20 cellular contexts compared by ENCODE assay signal in genomic region chr12:71981149-71981548, GRCh38. TPM values are rescaled to one million over a fixed set of nuclear protein-coding genes. Genes with fewer than 3 reads are reported as not detected.
DNase-seq lines count a peak whose midpoint lies in the region; ATAC-seq, FAIRE-seq and TF ChIP-seq lines count a peak whose summit lies in the region.
"Had no signal": no experiment of that assay in that cellular context is flagged by ENCODE, and none has a peak within 500 bp of the region (broad histone marks: within the 10 kb centered on the region; RNA-seq: fewer than 3 reads in every experiment).

No MANE protein-coding gene starts in this region.

- TF ChIP-seq POLR2A in A549 (IDR thresholded peaks at IDR 0.05; ENCODE audit: low read length) (no peak), right lobe of liver (IDR thresholded peaks at IDR 0.05) (no peak)

- intact Hi-C loops in right lobe of liver (cut with DNase I) (no loop called here), dorsolateral prefrontal cortex (cut with DNase I) (no loop called here)

- no peak for DNase-seq in A549 (ENCODE audit: low read depth in 1 of 2, low spot score in 1 of 2)
- DNase-seq in HFFc6, result peak; percentile 8
- peak; percentile 20 for DNase-seq in choroid plexus epithelial cell (ENCODE audit: low read depth)
- no peak for DNase-seq in right lobe of liver
- no peak for DNase-seq in NCI-H2029 treated with DMSO at 0.1 percent for 48 hours (lab: John Stamatoyannopoulos, UW)
- DNase-seq in activated CD4-positive, alpha-beta T cell treated with anti-CD3 and anti-CD28 coated beads, Interleukin-2, amount 10 ng/mL, durations not matched to agents 7 days and 5 days, result no peak
- DNase-seq in dorsolateral prefrontal cortex, result no peak
- DNase-seq: COR-L47, DMS53, GOT3, Karpas-422, NCI-H2029, NCI-H510A treated with DMSO at 0.1 percent for 48 hours, RPMI8226 had no signal

- CTCF ChIA-PET in A549 (lab: Yijun Ruan, JAX), result no interaction called here
- CTCF ChIA-PET in activated CD4-positive, alpha-beta T cell treated with anti-CD3 and anti-CD28 coated beads, Interleukin-2, amount 10 ng/mL, durations not matched to agents 7 days and 5 days (lab: Charles Lee), result no interaction called here

- TF ChIP-seq CTCF in A549 (IDR thresholded peaks at IDR 0.05), result no peak
- no peak for TF ChIP-seq CTCF in HFFc6 (IDR thresholded peaks at IDR 0.05)
- TF ChIP-seq CTCF in choroid plexus epithelial cell (conservative IDR thresholded peaks at IDR 0.05; ENCODE audit: low read depth, low read length), result no peak
- no peak for TF ChIP-seq CTCF in right lobe of liver (IDR thresholded peaks at IDR 0.05)
- no peak for TF ChIP-seq CTCF in dorsolateral prefrontal cortex (IDR thresholded peaks at IDR 0.05 in 54 of 56, conservative IDR thresholded peaks at IDR 0.05 in 2 of 56; ENCODE audit: low read depth in 1 of 56, partially characterized antibody in 56 of 56)

- no peak overlapping the region for H3K4me2 ChIP-seq in A549

- H3K27me3 Mint-ChIP-seq in HFFc6 (ENCODE audit: insufficient read depth), result peaks cover 9% of the 10 kb centered on the region
- peaks cover 3% of the 10 kb centered on the region for H3K27me3 Mint-ChIP-seq in activated CD4-positive, alpha-beta T cell treated with anti-CD3 and anti-CD28 coated beads, Interleukin-2, amount 10 ng/mL, durations not matched to agents 7 days and 5 days

- no peaks in the 10 kb centered on the region for H3K9me3 Mint-ChIP-seq in HFFc6
- no peaks in the 10 kb centered on the region for H3K9me3 Mint-ChIP-seq in activated CD4-positive, alpha-beta T cell treated with anti-CD3 and anti-CD28 coated beads, Interleukin-2, amount 10 ng/mL, durations not matched to agents 7 days and 5 days

- H3K27me3 ChIP-seq in right lobe of liver (no peaks in the 10 kb centered on the region), dorsolateral prefrontal cortex (no peaks in the 10 kb centered on the region)

- H3K36me3 Mint-ChIP-seq in HFFc6 (ENCODE audit: low read depth), result no peaks in the 10 kb centered on the region
- no peaks in the 10 kb centered on the region for H3K36me3 Mint-ChIP-seq in activated CD4-positive, alpha-beta T cell treated with anti-CD3 and anti-CD28 coated beads, Interleukin-2, amount 10 ng/mL, durations not matched to agents 7 days and 5 days (ENCODE audit: low read depth)
- H3K36me3 Mint-ChIP-seq: CD14-positive monocyte had no signal

- no peak for TF ChIP-seq EP300 in A549 (IDR thresholded peaks at IDR 0.05)

- no peak for FAIRE-seq in A549 (lab: Jason Lieb, UNC)
- FAIRE-seq: A204.1, GM12878, GM18507 had no signal

- WGBS in A549 (ENCODE audit: missing lambda C conversion rate), result 7% methylated on average over 1 of the region's 1 CpG
- WGBS in right lobe of liver (ENCODE audit: insufficient coverage, low coverage, low lambda C conversion rate, missing lambda C conversion rate), result 88% methylated on average over 1 of the region's 1 CpG

- no peaks in the 10 kb centered on the region for H3K4me1 Mint-ChIP-seq in HFFc6 (ENCODE audit: low read depth)
- H3K4me1 Mint-ChIP-seq in activated CD4-positive, alpha-beta T cell treated with anti-CD3 and anti-CD28 coated beads, Interleukin-2, amount 10 ng/mL, durations not matched to agents 7 days and 5 days, result no peaks in the 10 kb centered on the region
- H3K4me1 Mint-ChIP-seq: CD14-positive monocyte had no signal

- TF ChIP-seq RAD21 in A549 (conservative IDR thresholded peaks at IDR 0.05 in 1 of 2, IDR thresholded peaks at IDR 0.05 in 1 of 2), result no peak

- H3K9me3 ChIP-seq in A549 (no peaks in the 10 kb centered on the region), right lobe of liver (no peaks in the 10 kb centered on the region)

- H3K4me3 ChIP-seq in A549, result no peak overlapping the region
- H3K4me3 ChIP-seq in choroid plexus epithelial cell (ENCODE audit: low read depth, low read length), result no peak overlapping the region
- no peak overlapping the region for H3K4me3 ChIP-seq in right lobe of liver
- no peak overlapping the region for H3K4me3 ChIP-seq in dorsolateral prefrontal cortex
- H3K4me3 ChIP-seq: GM12878 had no signal

- H3K4me3 Mint-ChIP-seq in HFFc6, result no peak overlapping the region
- no peak overlapping the region for H3K4me3 Mint-ChIP-seq in activated CD4-positive, alpha-beta T cell treated with anti-CD3 and anti-CD28 coated beads, Interleukin-2, amount 10 ng/mL, durations not matched to agents 7 days and 5 days
- H3K4me3 Mint-ChIP-seq: CD14-positive monocyte had no signal

- no peaks in the 10 kb centered on the region for H3K36me3 ChIP-seq in right lobe of liver

- no peaks in the 10 kb centered on the region for H3K4me1 ChIP-seq in A549
- H3K4me1 ChIP-seq in right lobe of liver, result peaks cover 0 to 6% (median 0%) of the 10 kb centered on the region in 4 donors

- H3K27ac ChIP-seq in A549 (no peak overlapping the region), right lobe of liver (no peak overlapping the region), dorsolateral prefrontal cortex (no peak overlapping the region)

- POLR2A ChIA-PET in A549 (lab: Yijun Ruan, JAX), result no interaction called here
- POLR2A ChIA-PET in activated CD4-positive, alpha-beta T cell treated with anti-CD3 and anti-CD28 coated beads, Interleukin-2, amount 10 ng/mL, durations not matched to agents 7 days and 5 days (lab: Charles Lee), result no interaction called here

- H3K27ac Mint-ChIP-seq in HFFc6, result no peak overlapping the region
- no peak overlapping the region for H3K27ac Mint-ChIP-seq in activated CD4-positive, alpha-beta T cell treated with anti-CD3 and anti-CD28 coated beads, Interleukin-2, amount 10 ng/mL, durations not matched to agents 7 days and 5 days
- H3K27ac Mint-ChIP-seq: CD14-positive monocyte had no signal

- ATAC-seq in A549 (no peak), right lobe of liver (peak; percentile 18 to 60 (median 56)), GM21717 (IDR thresholded peaks at IDR 0.05; ENCODE audit: unreplicated experiment) (no peak)
- ATAC-seq: GM12878 had no signal

TF ChIP-seq in A549, 52 proteins besides CTCF, POLR2A, EP300 and RAD21 (continues in another document):
- TF ChIP-seq HEYL (CRISPR knock-in tag; IDR thresholded peaks at IDR 0.05) (no peak), CBX2 (IDR thresholded peaks at IDR 0.05; ENCODE audit: borderline replicate concordance, low read depth) (no peak), ZSCAN20 (CRISPR knock-in tag; IDR thresholded peaks at IDR 0.05) (no peak), HOXB5 (CRISPR knock-in tag; IDR thresholded peaks at IDR 0.05) (no peak)
- TF ChIP-seq, protein P1, sequence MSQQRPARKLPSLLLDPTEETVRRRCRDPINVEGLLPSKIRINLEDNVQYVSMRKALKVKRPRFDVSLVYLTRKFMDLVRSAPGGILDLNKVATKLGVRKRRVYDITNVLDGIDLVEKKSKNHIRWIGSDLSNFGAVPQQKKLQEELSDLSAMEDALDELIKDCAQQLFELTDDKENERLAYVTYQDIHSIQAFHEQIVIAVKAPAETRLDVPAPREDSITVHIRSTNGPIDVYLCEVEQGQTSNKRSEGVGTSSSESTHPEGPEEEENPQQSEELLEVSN (IDR thresholded peaks at IDR 0.05; ENCODE audit: borderline replicate concordance, low read depth), result no peak
- TF ChIP-seq, protein P2, sequence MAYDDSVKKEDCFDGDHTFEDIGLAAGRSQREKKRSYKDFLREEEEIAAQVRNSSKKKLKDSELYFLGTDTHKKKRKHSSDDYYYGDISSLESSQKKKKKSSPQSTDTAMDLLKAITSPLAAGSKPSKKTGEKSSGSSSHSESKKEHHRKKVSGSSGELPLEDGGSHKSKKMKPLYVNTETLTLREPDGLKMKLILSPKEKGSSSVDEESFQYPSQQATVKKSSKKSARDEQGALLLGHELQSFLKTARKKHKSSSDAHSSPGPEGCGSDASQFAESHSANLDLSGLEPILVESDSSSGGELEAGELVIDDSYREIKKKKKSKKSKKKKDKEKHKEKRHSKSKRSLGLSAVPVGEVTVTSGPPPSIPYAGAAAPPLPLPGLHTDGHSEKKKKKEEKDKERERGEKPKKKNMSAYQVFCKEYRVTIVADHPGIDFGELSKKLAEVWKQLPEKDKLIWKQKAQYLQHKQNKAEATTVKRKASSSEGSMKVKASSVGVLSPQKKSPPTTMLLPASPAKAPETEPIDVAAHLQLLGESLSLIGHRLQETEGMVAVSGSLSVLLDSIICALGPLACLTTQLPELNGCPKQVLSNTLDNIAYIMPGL (CRISPR knock-in tag; IDR thresholded peaks at IDR 0.05; ENCODE audit: borderline replicate concordance), result no peak
- TF ChIP-seq, protein P3, sequence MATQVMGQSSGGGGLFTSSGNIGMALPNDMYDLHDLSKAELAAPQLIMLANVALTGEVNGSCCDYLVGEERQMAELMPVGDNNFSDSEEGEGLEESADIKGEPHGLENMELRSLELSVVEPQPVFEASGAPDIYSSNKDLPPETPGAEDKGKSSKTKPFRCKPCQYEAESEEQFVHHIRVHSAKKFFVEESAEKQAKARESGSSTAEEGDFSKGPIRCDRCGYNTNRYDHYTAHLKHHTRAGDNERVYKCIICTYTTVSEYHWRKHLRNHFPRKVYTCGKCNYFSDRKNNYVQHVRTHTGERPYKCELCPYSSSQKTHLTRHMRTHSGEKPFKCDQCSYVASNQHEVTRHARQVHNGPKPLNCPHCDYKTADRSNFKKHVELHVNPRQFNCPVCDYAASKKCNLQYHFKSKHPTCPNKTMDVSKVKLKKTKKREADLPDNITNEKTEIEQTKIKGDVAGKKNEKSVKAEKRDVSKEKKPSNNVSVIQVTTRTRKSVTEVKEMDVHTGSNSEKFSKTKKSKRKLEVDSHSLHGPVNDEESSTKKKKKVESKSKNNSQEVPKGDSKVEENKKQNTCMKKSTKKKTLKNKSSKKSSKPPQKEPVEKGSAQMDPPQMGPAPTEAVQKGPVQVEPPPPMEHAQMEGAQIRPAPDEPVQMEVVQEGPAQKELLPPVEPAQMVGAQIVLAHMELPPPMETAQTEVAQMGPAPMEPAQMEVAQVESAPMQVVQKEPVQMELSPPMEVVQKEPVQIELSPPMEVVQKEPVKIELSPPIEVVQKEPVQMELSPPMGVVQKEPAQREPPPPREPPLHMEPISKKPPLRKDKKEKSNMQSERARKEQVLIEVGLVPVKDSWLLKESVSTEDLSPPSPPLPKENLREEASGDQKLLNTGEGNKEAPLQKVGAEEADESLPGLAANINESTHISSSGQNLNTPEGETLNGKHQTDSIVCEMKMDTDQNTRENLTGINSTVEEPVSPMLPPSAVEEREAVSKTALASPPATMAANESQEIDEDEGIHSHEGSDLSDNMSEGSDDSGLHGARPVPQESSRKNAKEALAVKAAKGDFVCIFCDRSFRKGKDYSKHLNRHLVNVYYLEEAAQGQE (IDR thresholded peaks at IDR 0.05), result peak; percentile 48; the same call in 1 of the 2 replicates

RNA-seq across cellular contexts. Expression of gene TPH2, which starts 42.5 kb away (rescaled TPM):
- polyA plus RNA-seq in A549 (2011; rRNA removed) (not detected in 2 replicates), A549 (2017; fragmentation: RNase III; extraction: RNeasy Plus Mini Kit Qiagen cat#74134 plus additional on column Dnase treatment) (not detected in 3 replicates)
- not detected in 2 replicates for polyA plus RNA-seq in A549 (2012; cell fraction: cytosol; rRNA removed)
- polyA plus RNA-seq in A549 (2012; cell fraction: nucleus; rRNA removed), result not detected in 2 replicates
- polyA minus RNA-seq in A549 (2011; rRNA and poly(A)+ RNA removed), result not detected in 2 replicates
- not detected for total RNA-seq in HFFc6 (2021; fragmentation: NEBNext Ultra II Directional; extraction: Animal tissue kit (Norgen Biotek cat#: 25700))
- total RNA-seq in right lobe of liver (under 1 TPM in 1 of 6 experiments, not detected in 5; 0.13 TPM), dorsolateral prefrontal cortex (1 to 10 TPM in 93 of 120 experiments, under 1 TPM in 27; 0.28 to 3.4 (median 1.4) TPM)
- not detected for total RNA-seq in activated CD4-positive, alpha-beta T cell treated with anti-CD3 and anti-CD28 coated beads, Interleukin-2, amount 10 ng/mL, durations not matched to agents 7 days and 5 days
- total RNA-seq: G401, GM12878 had no signal
- polyA plus RNA-seq: CD14-positive monocyte, GM12878 had no signal

Comparison
In these comparisons a context has a peak if more than half of its experiments do, and no peak if none do; other contexts are left out.
1. ATAC-seq: peak in right lobe of liver (4 of 4); none in A549 (0 of 2) and GM21717 (single experiment).
2. DNase-seq: peak in HFFc6 (single experiment) and choroid plexus epithelial cell (single experiment); none in A549 (0 of 2), right lobe of liver (0 of 3), NCI-H2029 treated with DMSO at 0.1 percent for 48 hours (single experiment), activated CD4-positive, alpha-beta T cell treated with anti-CD3 and anti-CD28 coated beads, Interleukin-2, amount 10 ng/mL, durations not matched to agents 7 days and 5 days (single experiment) and dorsolateral prefrontal cortex (0 of 10).